Comparison of ENCODE assay signal across 30 cellular contexts in genomic region chr10:101851411-101852116, GRCh38. TPM values are rescaled to one million over a fixed set of nuclear protein-coding genes. Genes with fewer than 3 reads are reported as not detected.
A peak's percentile ranks its signal among the peaks of the same experiment; 100 is the strongest.
DNase-seq lines count a peak whose midpoint lies in the region; ATAC-seq and TF ChIP-seq lines count a peak whose summit lies in the region.
"Had no signal": no experiment of that assay in that cellular context is flagged by ENCODE, and none has a peak within 500 bp of the region (broad histone marks: within the 10 kb centered on the region; RNA-seq: fewer than 3 reads in every experiment).

No MANE protein-coding gene starts in this region.

- no peaks in the 10 kb centered on the region for H3K27me3 ChIP-seq in adrenal gland
- H3K27me3 ChIP-seq in heart left ventricle: no peaks in the 10 kb centered on the region
- no peaks in the 10 kb centered on the region for H3K27me3 ChIP-seq in BE2C
- H3K27me3 ChIP-seq in tibial nerve: no peaks in the 10 kb centered on the region
- H3K27me3 ChIP-seq: ovary, vagina had no signal

- H3K9me3 ChIP-seq in adrenal gland (replicated peaks in 1 of 3) (no peaks in the 10 kb centered on the region), heart left ventricle (no peaks in the 10 kb centered on the region), BE2C (no peaks in the 10 kb centered on the region), tibial nerve (no peaks in the 10 kb centered on the region)
- H3K9me3 ChIP-seq: mucosa of descending colon, ovary, thoracic aorta, vagina had no signal

- H3K27ac ChIP-seq in adrenal gland: peak overlapping the region in 1 of 5 donors; percentile 9
- peak overlapping the region in 10 of 12 donors; percentile 20 to 64 (median 50) for H3K27ac ChIP-seq in heart left ventricle
- no peak overlapping the region for H3K27ac ChIP-seq in tibial nerve
- H3K27ac ChIP-seq: ovary, skin epidermis, thoracic aorta, vagina had no signal

- no peak for TF ChIP-seq EP300 in tibial nerve (IDR thresholded peaks at IDR 0.05)

- TF ChIP-seq POLR2A in adrenal gland (IDR thresholded peaks at IDR 0.05) (no peak), heart left ventricle (IDR thresholded peaks at IDR 0.05) (no peak), tibial nerve (IDR thresholded peaks at IDR 0.05) (no peak)

- ATAC-seq in heart left ventricle: peak; percentile 47 to 81 (median 64)
- ATAC-seq: HepG2, mucosa of descending colon had no signal

- TF ChIP-seq CTCF in AG10803 (conservative IDR thresholded peaks at IDR 0.05; ENCODE audit: low read length) (no peak), adrenal gland (IDR thresholded peaks at IDR 0.05) (no peak), heart left ventricle (IDR thresholded peaks at IDR 0.05) (no peak), BE2C (IDR thresholded peaks at IDR 0.05; ENCODE audit: low read depth, low read length) (no peak), tibial nerve (IDR thresholded peaks at IDR 0.05) (no peak)

- DNase-seq in AG10803 (ENCODE audit: low read depth) (peak; percentile 31), adrenal gland (peak in 5 of 7 donors; percentile 44 to 58 (median 50)), heart left ventricle (no peak), midbrain (lab: John Stamatoyannopoulos, UW) (peak; percentile 25), BE2C (no peak), tibial nerve (ENCODE audit: low spot score in 2 of 2) (no peak), NCI-H524 treated with DMSO at 0.1 percent for 48 hours (lab: John Stamatoyannopoulos, UW) (no peak), KG1 (lab: John Stamatoyannopoulos, UW) (no peak)
- DNase-seq: activated CD4-positive, alpha-beta memory T cell treated with anti-CD3 and anti-CD28 coated beads, Interleukin-2, amount 10 ng/mL, durations not matched to agents 7 days and 5 days; activated CD4-positive, CD25-positive, alpha-beta regulatory T cell treated with anti-CD3 and anti-CD28 coated beads, Interleukin-2, amount 50 U/mL, for 72 hours; activated CD8-positive, alpha-beta memory T cell treated with anti-CD3 and anti-CD28 coated beads, Interleukin-2, amount 50 U/mL, for 4 hours; activated naive CD4-positive, alpha-beta T cell treated with anti-CD3 and anti-CD28 coated beads, Interleukin-2, amount 10 ng/mL, durations not matched to agents 7 days and 5 days; amniotic stem cell; CD4-positive, alpha-beta T cell; DMS79 treated with DMSO at 0.1 percent for 48 hours; GF-D8; H9; Kasumi-1; mucosa of descending colon; NCI-H1417; NCI-H2029 treated with DMSO at 0.1 percent for 48 hours; NCI-H526; ovary; stimulated activated naive CD4-positive, alpha-beta T cell treated with Interleukin-2 at 50 U/mL for 16 hours; T-helper 2 cell had no signal

- peaks cover 0 to 25% of the 10 kb centered on the region in 2 donors for H3K4me1 ChIP-seq in adrenal gland (replicated peaks in 1 of 2)
- peaks cover 0 to 67% (median 34%) of the 10 kb centered on the region in 12 donors for H3K4me1 ChIP-seq in heart left ventricle
- no peaks in the 10 kb centered on the region; the same call in 1 of the 2 replicates for H3K4me1 ChIP-seq in BE2C
- no peaks in the 10 kb centered on the region for H3K4me1 ChIP-seq in tibial nerve

- H3K4me3 ChIP-seq in AG10803 (ENCODE audit: low read length) (no peak overlapping the region), adrenal gland (no peak overlapping the region), heart left ventricle (no peak overlapping the region), BE2C (ENCODE audit: low read depth, low read length) (no peak overlapping the region), tibial nerve (no peak overlapping the region)
- H3K4me3 ChIP-seq: mucosa of descending colon, ovary, skin epidermis, thoracic aorta, vagina had no signal

- 61 to 70% (median 65%) methylated on average over 4 of the region's 4 CpGs for WGBS in adrenal gland, 4 donors
- 53 to 61% (median 54%) methylated on average over 4 of the region's 4 CpGs for WGBS in heart left ventricle, 4 donors
- WGBS in tibial nerve, 2 donors: 51 to 71% methylated on average over 4 of the region's 4 CpGs

- peaks cover 0 to 10% of the 10 kb centered on the region in 2 donors for H3K36me3 ChIP-seq in adrenal gland (replicated peaks in 1 of 2)
- H3K36me3 ChIP-seq in heart left ventricle: peaks cover 0 to 31% (median 24%) of the 10 kb centered on the region in 9 donors
- no peaks in the 10 kb centered on the region for H3K36me3 ChIP-seq in BE2C
- peaks cover 0 to 51% (median 0%) of the 10 kb centered on the region in 3 donors for H3K36me3 ChIP-seq in tibial nerve
- H3K36me3 ChIP-seq: ovary had no signal

- intact Hi-C loops in adrenal gland (cut with DNase I) (no loop called here), heart left ventricle (cut with DNase I) (no loop called here)

RNA-seq across cellular contexts. Expression of gene KCNIP2, which starts 8.0 kb away (rescaled TPM):
- total RNA-seq in adrenal gland (1 to 10 TPM in 7 of 8 donors, not detected in 1; 2.2 to 7.2 (median 3.9) TPM), heart left ventricle (100 to 1,000 TPM in 7 of 9 donors, 10 to 100 TPM in 2; 85.1 to 862 (median 174) TPM), tibial nerve (10 to 100 TPM in 3 of 4 donors, 1 to 10 TPM in 1; 6.1 to 63.9 (median 37.2) TPM)
- polyA plus RNA-seq in adrenal gland (10 to 100 TPM in 1 of 3 donors, 1 to 10 TPM in 2; 3.7 to 23.0 (median 8.4) TPM), heart left ventricle (100 to 1,000 TPM; 214 to 262 TPM)
- 5.0 TPM for polyA plus RNA-seq in BE2C (2012; ENCODE audit: insufficient read depth, insufficient read length, low read depth)
- total RNA-seq: bronchial epithelial cell had no signal

RNA-seq across cellular contexts. Expression of gene OGA, which starts 33.3 kb away (rescaled TPM):
- total RNA-seq in adrenal gland (100 to 1,000 TPM in 1 of 8 donors, 10 to 100 TPM in 7; 32.8 to 102 (median 72.0) TPM), heart left ventricle (100 to 1,000 TPM in 4 of 9 donors, 10 to 100 TPM in 5; 53.8 to 164 (median 92.6) TPM), tibial nerve (100 to 1,000 TPM; 206 to 249 (median 224) TPM)
- polyA plus RNA-seq in adrenal gland (10 to 100 TPM; 55.4 to 81.2 (median 65.5) TPM), heart left ventricle (10 to 100 TPM; 42.1 to 42.4 TPM)
- 41.7 TPM for polyA plus RNA-seq in BE2C (2012; ENCODE audit: insufficient read depth, insufficient read length, low read depth)

Comparison
In these comparisons a context has a peak if more than half of its experiments do, and no peak if none do; other contexts are left out.
1. DNase-seq: peak in AG10803 (single experiment), adrenal gland (5 of 7) and midbrain (single experiment); none in heart left ventricle (0 of 5), BE2C (single experiment), tibial nerve (0 of 2), NCI-H524 treated with DMSO at 0.1 percent for 48 hours (single experiment) and KG1 (single experiment).
2. H3K27ac ChIP-seq: peak in heart left ventricle (10 of 12); none in tibial nerve (0 of 4).